In genomic region chr1:224329484-224329841, GRCh38 we compare ENCODE assay signal across 1 cellular context.
TF ChIP-seq lines count a peak whose summit lies in the region.

No MANE protein-coding gene starts in this region.

TF ChIP-seq in GM23338, 12 proteins besides CTCF, POLR2A, EP300 and RAD21 (continued from another document):
- TF ChIP-seq REST (IDR thresholded peaks at IDR 0.05; ENCODE audit: unreplicated experiment): no peak
- TF ChIP-seq POLR2AphosphoS5 (IDR thresholded peaks at IDR 0.05; ENCODE audit: low read depth): no peak
- no peak for TF ChIP-seq EZH2 (IDR thresholded peaks at IDR 0.05; ENCODE audit: low read depth, unreplicated experiment)
- TF ChIP-seq EZH2phosphoT487 (IDR thresholded peaks at IDR 0.05; ENCODE audit: unreplicated experiment): no peak
- no peak for TF ChIP-seq CREB1 (CRISPR knock-in tag; IDR thresholded peaks at IDR 0.05; ENCODE audit: low read depth)
- TF ChIP-seq NANOG (IDR thresholded peaks at IDR 0.05; ENCODE audit: borderline replicate concordance): no peak
TF ChIP-seq in GM23338: peak in this region for 0.
